1 cellular context compared by ENCODE assay signal in genomic region chr22:24214467-24215285, GRCh38.
TF ChIP-seq lines count a peak whose summit lies in the region.

No MANE protein-coding gene starts in this region.

TF ChIP-seq in K562, 482 proteins besides CTCF, POLR2A, EP300 and RAD21:
- TF ChIP-seq PRDM10 (IDR thresholded peaks at IDR 0.05; ENCODE audit: partially characterized antibody) (peak; percentile 90), ZNF699 (CRISPR knock-in tag; IDR thresholded peaks at IDR 0.05; ENCODE audit: insufficient replicate concordance) (no peak)
TF ChIP-seq in K562: peak in this region for 1.
